ENCODE assay signal across 7 cellular contexts in the genomic region with DNA sequence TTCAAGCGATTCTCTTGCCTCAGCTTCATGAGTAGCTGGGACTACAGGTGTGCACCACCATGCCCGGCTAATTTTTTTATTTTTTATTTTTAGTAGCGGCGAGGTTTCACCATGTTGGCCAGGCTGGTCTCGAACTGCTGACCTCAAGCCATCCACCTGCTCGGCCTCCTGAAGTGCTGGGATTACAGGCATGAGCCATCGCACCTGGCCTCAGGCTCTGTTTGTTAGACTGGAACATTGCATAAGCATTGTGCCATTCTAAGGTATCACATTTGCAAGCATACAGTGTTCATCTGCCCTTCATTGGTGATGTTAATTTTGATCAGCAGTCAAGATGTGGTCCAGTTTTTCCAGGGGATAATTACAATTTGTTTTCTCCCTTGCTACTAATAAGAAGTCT.
"Had no signal": no experiment of that assay in that cellular context is flagged by ENCODE, and none has a peak within 500 bp of the region (broad histone marks: within the 10 kb centered on the region; RNA-seq: fewer than 3 reads in every experiment).

No MANE protein-coding gene starts in this region.

- H3K9me3 Mint-ChIP-seq: IgD-negative memory B cell had no signal

- H3K4me3 ChIP-seq: K562 had no signal

- H3K27ac ChIP-seq: HL-60 had no signal

- ATAC-seq: HepG2, K562 had no signal

- H3K27me3 Mint-ChIP-seq: IgD-negative memory B cell had no signal

- H3K4me1 Mint-ChIP-seq: IgD-negative memory B cell had no signal

- H3K4me3 Mint-ChIP-seq: IgD-negative memory B cell had no signal

- H3K27ac Mint-ChIP-seq: IgD-negative memory B cell had no signal

- DNase-seq: IMR-90, KBM-7, KG1 had no signal
